ENCODE assay signal across 10 cellular contexts in the genomic region with DNA sequence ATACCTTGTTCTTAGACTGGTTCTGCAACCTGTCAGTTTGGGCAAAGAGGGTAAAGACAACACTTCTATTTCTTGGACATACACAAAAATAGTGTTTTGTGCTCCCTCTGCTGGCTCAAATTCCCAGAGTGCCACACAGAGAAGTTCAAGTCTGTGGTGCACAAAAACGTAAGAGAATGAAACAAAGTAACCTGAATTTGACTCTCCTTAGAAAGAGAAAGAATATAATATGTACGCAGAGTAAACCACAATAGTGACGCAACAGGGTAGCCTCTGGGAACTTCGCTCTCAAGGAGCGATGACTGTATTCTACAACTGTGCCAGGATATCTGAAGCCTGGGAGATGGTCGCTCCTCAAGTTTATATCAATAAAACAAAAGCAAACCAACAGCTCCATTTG. TPM values are rescaled to one million over a fixed set of nuclear protein-coding genes. Genes with fewer than 3 reads are reported as not detected.
DNase-seq lines count a peak whose midpoint lies in the region; ATAC-seq, FAIRE-seq and TF ChIP-seq lines count a peak whose summit lies in the region.
"Had no signal": no experiment of that assay in that cellular context is flagged by ENCODE, and none has a peak within 500 bp of the region (broad histone marks: within the 10 kb centered on the region; RNA-seq: fewer than 3 reads in every experiment).

No MANE protein-coding gene starts in this region.

- H3K9me3 ChIP-seq in heart right ventricle, result no peaks in the 10 kb centered on the region
- no peaks in the 10 kb centered on the region for H3K9me3 ChIP-seq in ovary

- H3K27me3 ChIP-seq in heart right ventricle (no peaks in the 10 kb centered on the region), ovary (no peaks in the 10 kb centered on the region)

- H3K27ac ChIP-seq in heart right ventricle, result no peak overlapping the region
- no peak overlapping the region for H3K27ac ChIP-seq in ovary

- TF ChIP-seq POLR2A in GM12892 (IDR thresholded peaks at IDR 0.05; ENCODE audit: low read depth, low read length) (no peak), ovary (IDR thresholded peaks at IDR 0.05) (no peak)

- intact Hi-C loops in heart right ventricle (cut with DNase I), result no loop called here
- intact Hi-C loops in Right ventricle myocardium superior (cut with DNase I), result no loop called here
- intact Hi-C loops in ovary (cut with DNase I), result no loop called here

- peaks cover 0 to 87% (median 32%) of the 10 kb centered on the region in 9 donors for H3K36me3 ChIP-seq in heart right ventricle
- no peaks in the 10 kb centered on the region for H3K36me3 ChIP-seq in ovary

- no peak for FAIRE-seq in GM12892 (lab: Jason Lieb, UNC)

- ATAC-seq in heart right ventricle (no peak), Right ventricle myocardium superior (ENCODE audit: poor library complexity) (no peak), HG02763 (IDR thresholded peaks at IDR 0.05; ENCODE audit: unreplicated experiment) (no peak), GM18870 (IDR thresholded peaks at IDR 0.05; ENCODE audit: unreplicated experiment) (no peak)

- H3K4me3 ChIP-seq in heart right ventricle (no peak overlapping the region), fibroblast of mammary gland (ENCODE audit: control insufficient read depth, low read depth, low read length) (no peak overlapping the region), ovary (no peak overlapping the region)

- no peak for DNase-seq in heart right ventricle
- no peak for DNase-seq in Right ventricle myocardium superior
- peak; percentile 73 for DNase-seq in OCI-M1 (lab: John Stamatoyannopoulos, UW)
- peak; percentile 98 for DNase-seq in fibroblast of mammary gland (ENCODE audit: low read depth)
- DNase-seq in GM12892 (ENCODE audit: insufficient read length), result no peak
- no peak for DNase-seq in ovary
- DNase-seq: naive B cell, NCI-H2107 had no signal

- TF ChIP-seq CTCF in heart right ventricle (IDR thresholded peaks at IDR 0.05) (peak in 6 of 9 donors; percentile 12 to 40 (median 21)), fibroblast of mammary gland (conservative IDR thresholded peaks at IDR 0.05; ENCODE audit: control insufficient read depth, insufficient read depth, low read depth, low read length) (peak; percentile 76), ovary (IDR thresholded peaks at IDR 0.05) (no peak)

- 76 to 91% methylated on average over 6 of the region's 6 CpGs for WGBS in heart right ventricle, 2 donors
- 79 to 87% (median 82%) methylated on average over 6 of the region's 6 CpGs for WGBS in ovary, 3 donors

- TF ChIP-seq EP300 in ovary (IDR thresholded peaks at IDR 0.05), result no peak

- H3K4me1 ChIP-seq in heart right ventricle (no peaks in the 10 kb centered on the region), ovary (ENCODE audit: insufficient read depth) (no peaks in the 10 kb centered on the region)

RNA-seq across cellular contexts. Expression of a gene that starts 18.5 kb away (rescaled TPM):
- total RNA-seq in heart right ventricle, result 1 to 10 TPM; 4.2 to 6.4 (median 5.1) TPM
- 1 to 10 TPM; 4.0 to 5.3 TPM for polyA plus RNA-seq in heart right ventricle
- 3.8 TPM for total RNA-seq in Right ventricle myocardium superior
- 14.9 TPM for polyA plus RNA-seq in GM12892 (2012; ENCODE audit: missing spikeins)
- total RNA-seq in ovary, result 10 to 100 TPM in 6 of 7 donors, 1 to 10 TPM in 1; 9.7 to 19.6 (median 16.4) TPM
- polyA plus RNA-seq in ovary, result 10 to 100 TPM; 10.6 to 11.0 TPM

RNA-seq across cellular contexts. Expression of a gene that starts 19.0 kb away (rescaled TPM):
- 10 to 100 TPM in 6 of 10 donors, 1 to 10 TPM in 4; 7.7 to 12.0 (median 10.7) TPM for total RNA-seq in heart right ventricle
- polyA plus RNA-seq in heart right ventricle, result 1 to 10 TPM; 1.2 to 2.7 TPM
- total RNA-seq in Right ventricle myocardium superior, result 7.6 TPM
- polyA plus RNA-seq in GM12892 (2012; ENCODE audit: missing spikeins), result 7.6 TPM
- 10 to 100 TPM in 6 of 7 donors, 1 to 10 TPM in 1; 9.8 to 19.4 (median 17.8) TPM for total RNA-seq in ovary
- 10 to 100 TPM in 1 of 2 donors, 1 to 10 TPM in 1; 7.0 to 14.6 TPM for polyA plus RNA-seq in ovary

Comparison
In these comparisons a context has a peak if more than half of its experiments do, and no peak if none do; other contexts are left out.
1. DNase-seq: peak in OCI-M1 (single experiment) and fibroblast of mammary gland (single experiment); none in heart right ventricle (0 of 2), Right ventricle myocardium superior (single experiment), GM12892 (single experiment) and ovary (0 of 5).
2. CTCF ChIP-seq: peak in heart right ventricle (6 of 9) and fibroblast of mammary gland (single experiment); none in ovary (0 of 3).